ENCODE assay signal across 16 cellular contexts in genomic region chr1:65458730-65459396, GRCh38.
DNase-seq lines count a peak whose midpoint lies in the region; ATAC-seq and TF ChIP-seq lines count a peak whose summit lies in the region.
"Had no signal": no experiment of that assay in that cellular context is flagged by ENCODE, and none has a peak within 500 bp of the region (broad histone marks: within the 10 kb centered on the region; RNA-seq: fewer than 3 reads in every experiment).

No MANE protein-coding gene starts in this region.

- no peaks in the 10 kb centered on the region for H3K9me3 ChIP-seq in effector memory CD4-positive, alpha-beta T cell (ENCODE audit: control insufficient read depth, low read length)
- H3K9me3 ChIP-seq: esophagus squamous epithelium had no signal

- ATAC-seq in GM19372 (IDR thresholded peaks at IDR 0.05; ENCODE audit: low read depth, unreplicated experiment) (peak; percentile 22), HG03354 (IDR thresholded peaks at IDR 0.05; ENCODE audit: poor library complexity, severe bottlenecking, unreplicated experiment) (peak; percentile 31)

- TF ChIP-seq CTCF in cardiac fibroblast (IDR thresholded peaks at IDR 0.05; ENCODE audit: low read depth, low read length), result no peak

- H3K27me3 ChIP-seq in effector memory CD4-positive, alpha-beta T cell (replicated peaks; ENCODE audit: control insufficient read depth, insufficient read depth, low read length, poor library complexity, severe bottlenecking), result no peaks in the 10 kb centered on the region
- H3K27me3 ChIP-seq: esophagus squamous epithelium, tibial nerve had no signal

- no peaks in the 10 kb centered on the region for H3K4me1 ChIP-seq in effector memory CD4-positive, alpha-beta T cell (ENCODE audit: control insufficient read depth, insufficient read depth, low read length, poor library complexity, severe bottlenecking)

- no peak overlapping the region for H3K27ac ChIP-seq in effector memory CD4-positive, alpha-beta T cell (ENCODE audit: insufficient read depth, low read length, poor library complexity, severe bottlenecking)
- H3K27ac ChIP-seq: esophagus squamous epithelium, left ventricle myocardium inferior, PC-9, tibial nerve had no signal

- DNase-seq in COLO829 (ENCODE audit: low spot score) (peak; percentile 31), cardiac fibroblast (ENCODE audit: low read depth in 2 of 2) (peak; percentile 42 to 65), DMS 273 treated with DMSO at 0.1 percent for 48 hours (lab: John Stamatoyannopoulos, UW) (no peak), germinal center (ENCODE audit: low spot score) (no peak), NCI-H345 treated with DMSO at 0.1 percent for 48 hours (lab: John Stamatoyannopoulos, UW; ENCODE audit: unreplicated experiment) (no peak)
- no peak for DNase-seq in effector memory CD4-positive, alpha-beta T cell
- DNase-seq: activated CD4-positive, alpha-beta T cell treated with anti-CD3 and anti-CD28 coated beads for 4 hours; cortex of kidney; esophagus squamous epithelium; left ventricle myocardium inferior; naive B cell; stimulated activated CD4-positive, alpha-beta T cell treated with anti-CD3 and anti-CD28 coated beads, Interleukin-1b, Interleukin-23, amount 100 ng/mL, for 48 hours had no signal

- no peak overlapping the region for H3K4me3 ChIP-seq in cardiac fibroblast (replicated peaks in 1 of 2; ENCODE audit: low read depth in 2 of 2, low read length in 2 of 2)
- H3K4me3 ChIP-seq in effector memory CD4-positive, alpha-beta T cell (ENCODE audit: insufficient read depth, low read depth, low read length, poor library complexity, severe bottlenecking), result no peak overlapping the region
- H3K4me3 ChIP-seq: esophagus squamous epithelium, left ventricle myocardium inferior, PC-9, tibial nerve had no signal

- H3K36me3 ChIP-seq in effector memory CD4-positive, alpha-beta T cell (ENCODE audit: control insufficient read depth, insufficient read depth, low read length), result no peaks in the 10 kb centered on the region
- H3K36me3 ChIP-seq: esophagus squamous epithelium, left ventricle myocardium inferior, tibial nerve had no signal

Comparison
In these comparisons a context has a peak if more than half of its experiments do, and no peak if none do; other contexts are left out.
1. DNase-seq: peak in COLO829 (single experiment) and cardiac fibroblast (2 of 2); none in DMS 273 treated with DMSO at 0.1 percent for 48 hours (single experiment), effector memory CD4-positive, alpha-beta T cell (0 of 3), germinal center (single experiment) and NCI-H345 treated with DMSO at 0.1 percent for 48 hours (single experiment).